In the genomic region with DNA sequence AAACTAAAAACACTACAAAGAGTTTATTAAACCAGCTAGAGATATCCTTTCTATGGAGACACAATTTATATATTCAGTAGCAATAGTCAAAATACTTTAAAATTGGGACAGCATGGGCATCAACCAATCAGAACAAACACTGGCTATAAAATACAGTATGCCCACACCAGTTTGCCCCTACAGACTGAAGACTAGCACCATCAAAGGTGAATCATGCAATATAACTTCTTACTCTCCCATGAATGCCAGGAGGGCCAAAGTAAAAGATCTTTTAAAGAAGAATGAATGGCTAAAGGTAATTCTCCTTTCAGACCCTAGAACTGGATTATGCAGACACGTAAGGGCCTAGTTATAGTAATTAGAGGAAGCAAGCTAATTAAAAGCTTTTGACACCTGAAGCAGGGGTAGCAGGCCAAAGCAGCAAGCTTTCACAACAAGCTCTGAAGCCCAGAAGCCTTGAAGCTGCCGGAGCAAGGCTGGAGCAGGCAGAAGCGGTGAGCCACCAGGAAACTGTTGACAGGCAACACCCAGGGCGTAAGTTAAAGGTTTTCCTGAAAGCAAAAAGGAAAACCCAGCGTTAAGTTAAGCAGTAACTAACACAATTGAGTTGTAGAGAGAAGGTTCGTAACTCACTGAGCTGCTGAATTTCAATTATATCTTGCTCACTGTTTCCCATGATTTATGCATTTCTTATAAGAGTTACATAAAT, we compare ENCODE assay signal across 1 cellular context.
TF ChIP-seq lines count a peak whose summit lies in the region.

No MANE protein-coding gene starts in this region.

TF ChIP-seq in endothelial cell of umbilical vein, 7 proteins besides CTCF, POLR2A, EP300 and RAD21 (continued from another document):
- TF ChIP-seq EZH2 (IDR thresholded peaks at IDR 0.05; ENCODE audit: borderline replicate concordance, low read depth, low read length, severe bottlenecking) (no peak), FOS (IDR thresholded peaks at IDR 0.05; ENCODE audit: borderline replicate concordance, insufficient read depth, low read length) (no peak), JUN (IDR thresholded peaks at IDR 0.05; ENCODE audit: borderline replicate concordance, insufficient read depth, insufficient read length, low read depth) (no peak), POLR2AphosphoS5 (IDR thresholded peaks at IDR 0.05; ENCODE audit: insufficient read depth, low read depth, low read length) (no peak)
